1 cellular context compared by ENCODE assay signal in genomic region chr9:92325991-92326500, GRCh38.
A peak's percentile ranks its signal among the peaks of the same experiment; 100 is the strongest.
TF ChIP-seq lines count a peak whose summit lies in the region.

No MANE protein-coding gene starts in this region.

TF ChIP-seq in HepG2, 621 proteins besides CTCF, POLR2A, EP300 and RAD21 (continued from another document):
- no peak for TF ChIP-seq KIAA2018 (CRISPR knock-in tag; IDR thresholded peaks at IDR 0.05; ENCODE audit: borderline replicate concordance)
- TF ChIP-seq, protein P1, sequence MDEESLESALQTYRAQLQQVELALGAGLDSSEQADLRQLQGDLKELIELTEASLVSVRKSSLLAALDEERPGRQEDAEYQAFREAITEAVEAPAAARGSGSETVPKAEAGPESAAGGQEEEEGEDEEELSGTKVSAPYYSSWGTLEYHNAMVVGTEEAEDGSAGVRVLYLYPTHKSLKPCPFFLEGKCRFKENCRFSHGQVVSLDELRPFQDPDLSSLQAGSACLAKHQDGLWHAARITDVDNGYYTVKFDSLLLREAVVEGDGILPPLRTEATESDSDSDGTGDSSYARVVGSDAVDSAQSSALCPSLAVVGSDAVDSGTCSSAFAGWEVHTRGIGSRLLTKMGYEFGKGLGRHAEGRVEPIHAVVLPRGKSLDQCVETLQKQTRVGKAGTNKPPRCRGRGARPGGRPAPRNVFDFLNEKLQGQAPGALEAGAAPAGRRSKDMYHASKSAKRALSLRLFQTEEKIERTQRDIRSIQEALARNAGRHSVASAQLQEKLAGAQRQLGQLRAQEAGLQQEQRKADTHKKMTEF (CRISPR knock-in tag; IDR thresholded peaks at IDR 0.05) = no peak
- TF ChIP-seq ATF2 (CRISPR knock-in tag; IDR thresholded peaks at IDR 0.05) = no peak
- TF ChIP-seq EEA1 (CRISPR knock-in tag; IDR thresholded peaks at IDR 0.05; ENCODE audit: borderline replicate concordance) = 0 out of 2 replicates have a peak, but pooled peaks have one; percentile 70
- 0 out of 2 replicates have a peak, but pooled peaks have one; percentile 4 for TF ChIP-seq HOXD1 (CRISPR knock-in tag; IDR thresholded peaks at IDR 0.05)
- TF ChIP-seq ZSCAN31 (CRISPR knock-in tag; IDR thresholded peaks at IDR 0.05; ENCODE audit: low read depth) = no peak
- TF ChIP-seq ZNF616 (CRISPR knock-in tag; IDR thresholded peaks at IDR 0.05; ENCODE audit: low read depth) = 0 out of 2 replicates have a peak, but pooled peaks have one; percentile 11
- no peak for TF ChIP-seq ZNF3 (CRISPR knock-in tag; IDR thresholded peaks at IDR 0.05)
- TF ChIP-seq PHF8 (CRISPR knock-in tag; IDR thresholded peaks at IDR 0.05) = peak; percentile 17; the same call in 1 of the 2 replicates
- TF ChIP-seq DNMT1 (CRISPR knock-in tag; IDR thresholded peaks at IDR 0.05) = 0 out of 2 replicates have a peak, but pooled peaks have one; percentile 58
TF ChIP-seq in HepG2: peak in this region for 23.
